1 cellular context compared by ENCODE assay signal in the genomic region with DNA sequence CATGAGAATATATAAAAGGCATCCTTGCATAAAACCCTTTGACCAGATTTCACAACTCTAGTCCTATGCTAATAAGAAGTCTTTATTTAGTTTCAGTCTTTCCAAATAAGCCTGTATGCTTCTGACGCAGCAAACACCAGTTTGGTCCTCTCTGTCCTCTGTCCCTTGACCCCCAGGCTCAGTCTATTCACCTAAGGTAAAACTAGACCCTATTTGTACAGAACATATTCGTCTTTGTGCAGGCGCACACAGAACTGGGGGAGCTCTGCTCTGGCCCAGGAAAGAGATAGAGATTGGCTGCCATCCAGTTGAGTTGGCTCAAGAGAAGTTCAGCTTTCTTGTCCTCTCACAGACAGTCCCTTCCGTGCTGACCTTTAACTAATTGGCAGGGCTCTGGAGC.
TF ChIP-seq lines count a peak whose summit lies in the region.

No MANE protein-coding gene starts in this region.

TF ChIP-seq in H1, 55 proteins besides CTCF, POLR2A, EP300 and RAD21:
- TF ChIP-seq EGR1 (IDR thresholded peaks at IDR 0.05; ENCODE audit: borderline replicate concordance, low read depth, low read length), result no peak
- TF ChIP-seq SP2 (IDR thresholded peaks at IDR 0.05; ENCODE audit: low read length), result no peak
- TF ChIP-seq TAF1 (IDR thresholded peaks at IDR 0.05; ENCODE audit: low read depth, low read length), result no peak
- TF ChIP-seq POU5F1 (IDR thresholded peaks at IDR 0.05; ENCODE audit: low read depth, low read length), result no peak
- no peak for TF ChIP-seq CHD2 (IDR thresholded peaks at IDR 0.05; ENCODE audit: low read length)
- TF ChIP-seq RFX5 (IDR thresholded peaks at IDR 0.05; ENCODE audit: borderline replicate concordance, low read depth, low read length), result no peak
- TF ChIP-seq CBX5 (IDR thresholded peaks at IDR 0.05; ENCODE audit: low read depth, low read length), result no peak
- TF ChIP-seq JUN (IDR thresholded peaks at IDR 0.05; ENCODE audit: low read depth, low read length), result no peak
